ENCODE assay signal across 8 cellular contexts in the genomic region with DNA sequence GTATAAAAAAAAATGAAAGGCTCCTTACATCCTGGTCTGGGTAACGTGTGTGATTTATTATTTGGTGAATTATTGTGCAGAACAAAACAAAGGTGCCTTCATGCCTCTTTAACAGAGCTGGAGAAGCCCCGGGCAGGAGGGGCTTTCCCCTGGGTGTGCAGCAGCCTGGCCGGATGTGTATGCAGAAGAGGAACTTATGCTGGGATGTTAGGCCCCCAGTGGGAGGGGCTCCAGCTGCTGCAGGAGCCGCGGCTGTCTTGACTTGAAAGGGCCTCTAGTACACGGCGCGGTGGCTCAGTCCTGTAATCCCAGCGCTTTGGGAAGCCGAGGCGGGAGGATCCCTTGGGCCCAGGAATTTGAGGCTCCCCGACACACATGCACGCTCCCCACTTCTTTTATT. TPM values are rescaled to one million over a fixed set of nuclear protein-coding genes. Genes with fewer than 3 reads are reported as not detected.
DNase-seq lines count a peak whose midpoint lies in the region; ATAC-seq and TF ChIP-seq lines count a peak whose summit lies in the region.

No MANE protein-coding gene starts in this region.

- H3K9me2 ChIP-seq in OCI-LY1 (ENCODE audit: low read depth, low read length), result no peaks in the 10 kb centered on the region

- H3K4me3 ChIP-seq in OCI-LY1 (ENCODE audit: low read depth, low read length, poor library complexity, severe bottlenecking), result no peak overlapping the region
- H3K4me3 ChIP-seq in gastrocnemius medialis, result no peak overlapping the region

- TF ChIP-seq POLR2A in gastrocnemius medialis (IDR thresholded peaks at IDR 0.05), result no peak

- H4K20me1 ChIP-seq in OCI-LY1 (ENCODE audit: insufficient read depth, low read length), result no peaks in the 10 kb centered on the region

- no peak for TF ChIP-seq CTCF in OCI-LY1 (IDR thresholded peaks at IDR 0.05; ENCODE audit: low read length)
- no peak for TF ChIP-seq CTCF in gastrocnemius medialis (IDR thresholded peaks at IDR 0.05 in 4 of 5, conservative IDR thresholded peaks at IDR 0.05 in 1 of 5)

- H3K27me3 ChIP-seq in OCI-LY1 (ENCODE audit: insufficient read depth, low read length) (no peaks in the 10 kb centered on the region), gastrocnemius medialis (no peaks in the 10 kb centered on the region)

- ATAC-seq in GM18861 (IDR thresholded peaks at IDR 0.05; ENCODE audit: unreplicated experiment) (peak; percentile 99), HG02885 (IDR thresholded peaks at IDR 0.05; ENCODE audit: poor library complexity, unreplicated experiment) (peak; percentile 99), gastrocnemius medialis (no peak)
- peak; percentile 95 to 99 for ATAC-seq in activated T-cell treated with anti-CD3 and anti-CD28 coated beads, Interleukin-2, amount 50 U/mL, for 72 hours (replicated peaks in 1 of 2)

- no peak overlapping the region for H2AFZ ChIP-seq in OCI-LY1 (ENCODE audit: low read length)

- no peaks in the 10 kb centered on the region for H3K9me3 Mint-ChIP-seq in activated T-cell treated with anti-CD3 and anti-CD28 coated beads, Interleukin-2, amount 50 U/mL, for 72 hours

- H3K9me3 ChIP-seq in OCI-LY1 (ENCODE audit: low read length), result no peaks in the 10 kb centered on the region
- no peaks in the 10 kb centered on the region for H3K9me3 ChIP-seq in gastrocnemius medialis

- peak overlapping the region; percentile 60 for H3K27ac Mint-ChIP-seq in activated T-cell treated with anti-CD3 and anti-CD28 coated beads, Interleukin-2, amount 50 U/mL, for 72 hours

- no peaks in the 10 kb centered on the region for H3F3A ChIP-seq in OCI-LY1 (ENCODE audit: insufficient read depth, low read length)

- intact Hi-C loops in gastrocnemius medialis (cut with DNase I; ENCODE audit: low total_unique reads), result no loop called here

- H3K9ac ChIP-seq in OCI-LY1 (ENCODE audit: low read length), result no peak overlapping the region

- H3K4me3 Mint-ChIP-seq in activated T-cell treated with anti-CD3 and anti-CD28 coated beads, Interleukin-2, amount 50 U/mL, for 72 hours, result peak overlapping the region; percentile 60 to 77

- H3K36me3 ChIP-seq in OCI-LY1 (ENCODE audit: insufficient read depth, low read length), result peaks cover 6% of the 10 kb centered on the region
- peaks cover 0 to 3% of the 10 kb centered on the region in 2 donors for H3K36me3 ChIP-seq in gastrocnemius medialis

- peaks cover 8% of the 10 kb centered on the region for H3K4me1 Mint-ChIP-seq in activated T-cell treated with anti-CD3 and anti-CD28 coated beads, Interleukin-2, amount 50 U/mL, for 72 hours (ENCODE audit: low read depth)

- H3K36me3 Mint-ChIP-seq in activated T-cell treated with anti-CD3 and anti-CD28 coated beads, Interleukin-2, amount 50 U/mL, for 72 hours (ENCODE audit: insufficient read depth in 2 of 2), result peaks cover 1% of the 10 kb centered on the region in 2 donors

- DNase-seq in activated T-cell treated with anti-CD3 and anti-CD28 coated beads, Interleukin-2, amount 50 U/mL, for 72 hours, result peak; percentile 66 to 68
- DNase-seq in medulla oblongata (ENCODE audit: extremely low spot score) (peak; percentile 11), gastrocnemius medialis (no peak), GM03348 (ENCODE audit: low spot score) (no peak), NCI-H2029 (lab: John Stamatoyannopoulos, UW) (no peak)

- H3K27ac ChIP-seq in OCI-LY1 (ENCODE audit: low read depth, low read length, poor library complexity, severe bottlenecking) (no peak overlapping the region), gastrocnemius medialis (no peak overlapping the region)

- peaks cover under 1% of the 10 kb centered on the region for H3K27me3 Mint-ChIP-seq in activated T-cell treated with anti-CD3 and anti-CD28 coated beads, Interleukin-2, amount 50 U/mL, for 72 hours (ENCODE audit: low read depth)

- peak overlapping the region; percentile 50; the same call in 1 of the 2 replicates for H3K4me2 ChIP-seq in OCI-LY1 (ENCODE audit: low read length)

- in situ Hi-C loops in gastrocnemius medialis (cut with MboI; ENCODE audit: low sequenced_read_pairs in 4 of 4), result no loop called here

- H3K4me1 ChIP-seq in OCI-LY1 (ENCODE audit: insufficient read depth, low read length, severe bottlenecking) (peaks cover 13% of the 10 kb centered on the region), gastrocnemius medialis (no peaks in the 10 kb centered on the region)

- no peaks in the 10 kb centered on the region for H3K79me2 ChIP-seq in OCI-LY1 (ENCODE audit: insufficient read depth, low read length)

RNA-seq across cellular contexts. Expression of gene CCNQ, which starts 16.0 kb away (rescaled TPM):
- total RNA-seq in activated T-cell treated with anti-CD3 and anti-CD28 coated beads, Interleukin-2, amount 50 U/mL, for 72 hours, result 10 to 100 TPM; 16.8 to 20.3 TPM
- 10 to 100 TPM; 48.4 to 61.5 (median 52.8) TPM for total RNA-seq in gastrocnemius medialis

Comparison
In these comparisons a context has a peak if more than half of its experiments do, and no peak if none do; other contexts are left out.
1. ATAC-seq: peak in GM18861 (single experiment), HG02885 (single experiment) and activated T-cell treated with anti-CD3 and anti-CD28 coated beads, Interleukin-2, amount 50 U/mL, for 72 hours (2 of 2); none in gastrocnemius medialis (0 of 2).
2. DNase-seq: peak in activated T-cell treated with anti-CD3 and anti-CD28 coated beads, Interleukin-2, amount 50 U/mL, for 72 hours (2 of 2) and medulla oblongata (single experiment); none in gastrocnemius medialis (0 of 2), GM03348 (single experiment) and NCI-H2029 (single experiment).